In the genomic region with DNA sequence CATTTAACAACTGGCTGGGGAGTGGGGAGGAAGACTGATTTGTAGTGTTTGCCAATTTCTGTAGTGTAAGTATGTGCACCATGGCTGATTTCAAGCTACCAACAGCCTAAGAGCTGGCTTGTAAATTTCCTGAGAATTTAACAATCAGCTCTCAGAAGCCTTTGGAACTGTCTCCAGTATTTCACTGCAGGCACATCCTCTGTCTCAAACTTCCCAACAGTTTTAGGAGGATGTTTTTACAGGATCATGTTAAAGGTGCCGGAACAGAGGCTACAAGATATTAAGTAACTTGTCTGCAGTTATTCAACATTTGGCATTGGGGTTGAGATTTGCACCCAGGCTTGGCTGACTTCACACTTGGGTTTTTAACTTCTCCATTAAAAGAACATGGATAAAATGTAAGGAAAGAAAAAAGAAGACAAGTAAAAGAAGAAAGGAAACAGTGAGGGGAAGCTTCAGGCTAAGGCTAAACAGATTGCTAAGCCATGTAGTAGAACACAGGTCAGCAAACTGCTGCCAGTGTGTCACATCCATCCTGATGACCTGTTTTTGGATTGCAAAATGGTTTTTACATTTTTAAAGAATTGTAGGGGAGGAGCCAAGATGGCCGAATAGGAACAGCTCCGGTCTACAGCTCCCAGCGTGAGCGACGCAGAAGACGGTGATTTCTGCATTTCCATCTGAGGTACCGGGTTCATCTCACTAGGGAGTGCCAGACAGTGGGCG, we compare ENCODE assay signal across 18 cellular contexts.
DNase-seq lines count a peak whose midpoint lies in the region; ATAC-seq and TF ChIP-seq lines count a peak whose summit lies in the region.
"Had no signal": no experiment of that assay in that cellular context is flagged by ENCODE, and none has a peak within 500 bp of the region (broad histone marks: within the 10 kb centered on the region; RNA-seq: fewer than 3 reads in every experiment).

No MANE protein-coding gene starts in this region.

- H3F3A ChIP-seq in GM23248 (ENCODE audit: insufficient read depth), result no peaks in the 10 kb centered on the region; the same call in 1 of the 2 replicates

- H3K27me3 Mint-ChIP-seq in T-helper 1 cell treated with Interleukin-12 subunit alpha and Interleukin-12 subunit beta and Interleukin-4 antibody, amounts not matched to agents 30 μg/mL and 1 μg/mL, for 36 hours (ENCODE audit: low read depth), result peaks cover 4% of the 10 kb centered on the region
- H3K27me3 Mint-ChIP-seq in mesothelial cell of epicardium (ENCODE audit: low read depth), result no peaks in the 10 kb centered on the region

- H3K9me3 Mint-ChIP-seq in T-helper 1 cell treated with Interleukin-12 subunit alpha and Interleukin-12 subunit beta and Interleukin-4 antibody, amounts not matched to agents 30 μg/mL and 1 μg/mL, for 36 hours, result no peaks in the 10 kb centered on the region
- H3K9me3 Mint-ChIP-seq in mesothelial cell of epicardium, result peaks cover 3% of the 10 kb centered on the region

- no peak overlapping the region for H2AFZ ChIP-seq in GM23248

- H3K9me2 ChIP-seq in GM23248 (ENCODE audit: insufficient read depth), result no peaks in the 10 kb centered on the region

- no peaks in the 10 kb centered on the region for H4K20me1 ChIP-seq in GM23248 (ENCODE audit: insufficient read depth)

- H3K4me1 Mint-ChIP-seq in T-helper 1 cell treated with Interleukin-12 subunit alpha and Interleukin-12 subunit beta and Interleukin-4 antibody, amounts not matched to agents 30 μg/mL and 1 μg/mL, for 36 hours (ENCODE audit: low read depth), result peaks cover 14% of the 10 kb centered on the region
- H3K4me1 Mint-ChIP-seq in mesothelial cell of epicardium, result peaks cover 7% of the 10 kb centered on the region

- H3K36me3 ChIP-seq in GM23248 (ENCODE audit: low read depth), result no peaks in the 10 kb centered on the region
- H3K36me3 ChIP-seq: MG63 had no signal

- no peak overlapping the region for H3K4me3 ChIP-seq in GM23248
- H3K4me3 ChIP-seq: MG63 had no signal

- CTCF ChIA-PET in HEK293T (lab: Yijun Ruan, JAX), result no interaction called here

- WGBS in GM23248 (ENCODE audit: low coverage in 1 of 2, low lambda C conversion rate in 2 of 2, missing lambda C conversion rate in 2 of 2), 2 experiments, result 55 to 69% methylated on average over 3 to 7 of the region's 9 CpGs

- in situ Hi-C loops in GM23248 (cut with MboI), result no loop called here

- DNase-seq in T-helper 1 cell (no peak), mesothelial cell of epicardium (ENCODE audit: low spot score in 2 of 2, unreplicated experiment in 2 of 2) (no peak), sciatic nerve (ENCODE audit: low spot score) (no peak), GM23248 (no peak), HEK293T (ENCODE audit: extremely low spot score) (no peak), C1 segment of cervical spinal cord (lab: John Stamatoyannopoulos, UW) (no peak)
- DNase-seq: DMS79 treated with DMSO at 0.1 percent for 48 hours, GDM1, MG63, NCI-H1092 treated with DMSO at 0.1 percent for 48 hours, NCI-H187, NCI-H446 treated with DMSO at 0.1 percent for 48 hours, SIG-M5 had no signal

- no peaks in the 10 kb centered on the region for H3K27me3 ChIP-seq in GM23248 (replicated peaks; ENCODE audit: insufficient read depth)
- H3K27me3 ChIP-seq: MG63 had no signal

- no peak for TF ChIP-seq CTCF in mesothelial cell of epicardium (IDR thresholded peaks at IDR 0.05; ENCODE audit: unreplicated experiment)

- ATAC-seq in sciatic nerve, result peak; percentile 67

- H3K27ac ChIP-seq in angular gyrus (ENCODE audit: low read depth, low read length), result peak overlapping the region; percentile 25
- no peak overlapping the region for H3K27ac ChIP-seq in GM23248
- H3K27ac ChIP-seq: C4-2B, HL-60, KMS-11 had no signal

- H3K27ac Mint-ChIP-seq in T-helper 1 cell treated with Interleukin-12 subunit alpha and Interleukin-12 subunit beta and Interleukin-4 antibody, amounts not matched to agents 30 μg/mL and 1 μg/mL, for 36 hours, result no peak overlapping the region
- H3K27ac Mint-ChIP-seq in mesothelial cell of epicardium, result peak overlapping the region; percentile 56

- H3K9me3 ChIP-seq in GM23248 (ENCODE audit: low read depth), result no peaks in the 10 kb centered on the region
- H3K9me3 ChIP-seq: MG63 had no signal

- H3K4me3 Mint-ChIP-seq in T-helper 1 cell treated with Interleukin-12 subunit alpha and Interleukin-12 subunit beta and Interleukin-4 antibody, amounts not matched to agents 30 μg/mL and 1 μg/mL, for 36 hours, result peak overlapping the region; percentile 8
- no peak overlapping the region for H3K4me3 Mint-ChIP-seq in mesothelial cell of epicardium

- no peak overlapping the region for H3K4me2 ChIP-seq in GM23248 (ENCODE audit: unreplicated experiment)

- H3K9ac ChIP-seq in GM23248, result no peak overlapping the region
- H3K9ac ChIP-seq: KMS-11 had no signal

- no peaks in the 10 kb centered on the region for H3K79me2 ChIP-seq in GM23248 (ENCODE audit: insufficient read depth)

- intact Hi-C loops in sciatic nerve (cut with DNase I), result no loop called here

- POLR2A ChIA-PET in HEK293T (lab: Yijun Ruan, JAX), result no interaction called here

- H3K4me1 ChIP-seq in GM23248 (ENCODE audit: insufficient read depth), result peaks cover 5% of the 10 kb centered on the region; the same call in 1 of the 2 replicates

- no peaks in the 10 kb centered on the region for H3K36me3 Mint-ChIP-seq in T-helper 1 cell treated with Interleukin-12 subunit alpha and Interleukin-12 subunit beta and Interleukin-4 antibody, amounts not matched to agents 30 μg/mL and 1 μg/mL, for 36 hours (ENCODE audit: low read depth)
- peaks cover 3% of the 10 kb centered on the region for H3K36me3 Mint-ChIP-seq in mesothelial cell of epicardium

TF ChIP-seq in HEK293T, 16 proteins besides CTCF, POLR2A, EP300 and RAD21:
- TF ChIP-seq LEF1 (IDR thresholded peaks at IDR 0.05; ENCODE audit: borderline replicate concordance), result no peak
- no peak for TF ChIP-seq BHLHE40 (IDR thresholded peaks at IDR 0.05; ENCODE audit: borderline replicate concordance)
- no peak for TF ChIP-seq TARDBP (IDR thresholded peaks at IDR 0.05)
- no peak for TF ChIP-seq L3MBTL2 (conservative IDR thresholded peaks at IDR 0.05)
- TF ChIP-seq FOXK2 (IDR thresholded peaks at IDR 0.05), result no peak
- TF ChIP-seq FOXM1 (IDR thresholded peaks at IDR 0.05; ENCODE audit: borderline replicate concordance), result no peak
- no peak for TF ChIP-seq FOXA1 (IDR thresholded peaks at IDR 0.05)
- no peak for TF ChIP-seq ZNF384 (IDR thresholded peaks at IDR 0.05)
- TF ChIP-seq ARNT (IDR thresholded peaks at IDR 0.05), result no peak
- TF ChIP-seq, protein P1, sequence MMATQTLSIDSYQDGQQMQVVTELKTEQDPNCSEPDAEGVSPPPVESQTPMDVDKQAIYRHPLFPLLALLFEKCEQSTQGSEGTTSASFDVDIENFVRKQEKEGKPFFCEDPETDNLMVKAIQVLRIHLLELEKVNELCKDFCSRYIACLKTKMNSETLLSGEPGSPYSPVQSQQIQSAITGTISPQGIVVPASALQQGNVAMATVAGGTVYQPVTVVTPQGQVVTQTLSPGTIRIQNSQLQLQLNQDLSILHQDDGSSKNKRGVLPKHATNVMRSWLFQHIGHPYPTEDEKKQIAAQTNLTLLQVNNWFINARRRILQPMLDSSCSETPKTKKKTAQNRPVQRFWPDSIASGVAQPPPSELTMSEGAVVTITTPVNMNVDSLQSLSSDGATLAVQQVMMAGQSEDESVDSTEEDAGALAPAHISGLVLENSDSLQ (IDR thresholded peaks at IDR 0.05), result no peak
- no peak for TF ChIP-seq SP1 (IDR thresholded peaks at IDR 0.05)
- no peak for TF ChIP-seq HDGF (IDR thresholded peaks at IDR 0.05; ENCODE audit: borderline replicate concordance)
